In genomic region chr12:102227954-102228353, GRCh38 we compare ENCODE assay signal across 8 cellular contexts. TPM values are rescaled to one million over a fixed set of nuclear protein-coding genes. Genes with fewer than 3 reads are reported as not detected.
"Had no signal": no experiment of that assay in that cellular context is flagged by ENCODE, and none has a peak within 500 bp of the region (broad histone marks: within the 10 kb centered on the region; RNA-seq: fewer than 3 reads in every experiment).

No MANE protein-coding gene starts in this region.

- DNase-seq: H9, HCEC 1CT, KG1 had no signal

- H3K4me3 ChIP-seq: GM23338 had no signal

- FAIRE-seq: H1, H54, HTR-8/SVneo had no signal

- ATAC-seq: GM23338 had no signal

- H3K4me2 ChIP-seq: GM23338 had no signal

- H2AFZ ChIP-seq: GM23338 had no signal

RNA-seq across cellular contexts. Expression of gene PMCH, which starts 30.3 kb away (rescaled TPM):
- total RNA-seq: GM23338, H1, H9, HT-29 had no signal
- polyA plus RNA-seq: H1 had no signal
